8 cellular contexts compared by ENCODE assay signal in the genomic region with DNA sequence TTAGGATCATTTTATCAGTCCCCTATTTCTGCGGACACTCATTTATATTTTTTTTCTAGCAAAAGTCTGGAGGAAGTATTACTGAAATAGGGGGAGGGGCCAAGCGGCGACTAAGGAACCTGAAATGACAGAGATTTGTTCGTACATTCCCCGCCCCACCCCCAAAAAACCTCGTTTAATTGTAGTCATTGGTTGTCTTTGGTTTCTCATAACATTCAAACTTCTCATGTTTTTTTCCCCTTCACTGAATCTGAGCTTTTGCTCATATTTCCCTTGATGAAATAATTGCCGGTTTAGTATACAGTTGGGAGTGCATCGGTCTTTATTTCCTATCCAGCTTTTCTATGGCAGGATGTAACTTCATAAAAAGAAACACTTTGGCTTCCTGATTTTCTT. TPM values are rescaled to one million over a fixed set of nuclear protein-coding genes. Genes with fewer than 3 reads are reported as not detected.
DNase-seq lines count a peak whose midpoint lies in the region; TF ChIP-seq lines count a peak whose summit lies in the region.

No MANE protein-coding gene starts in this region.

- H2AFZ ChIP-seq in SU-DHL-6 (ENCODE audit: low read depth, low read length, severe bottlenecking) = peak overlapping the region; percentile 94

- no peaks in the 10 kb centered on the region for H3K27me3 ChIP-seq in SU-DHL-6 (ENCODE audit: low read length)

- H3K4me1 Mint-ChIP-seq in HFFc6 (ENCODE audit: low read depth) = peaks cover 35% of the 10 kb centered on the region
- H3K4me1 Mint-ChIP-seq in brain = peaks cover 22% of the 10 kb centered on the region
- H3K4me1 Mint-ChIP-seq in stimulated activated naive CD8-positive, alpha-beta T cell treated with anti-CD3 and anti-CD28 coated beads, Interleukin-15, Interleukin-2, amounts not matched to agents 100 ng/mL and 50 ng/mL, for 24 hours (ENCODE audit: low read depth) = peaks cover 41% of the 10 kb centered on the region

- H3K4me1 ChIP-seq in mesodermal cell (ENCODE audit: control insufficient read depth, insufficient read depth, low read length, poor library complexity, severe bottlenecking) = peaks cover 14% of the 10 kb centered on the region

- no peaks in the 10 kb centered on the region; the same call in 1 of the 2 replicates for H3K27me3 Mint-ChIP-seq in HFFc6 (ENCODE audit: insufficient read depth)
- H3K27me3 Mint-ChIP-seq in brain = peaks cover 10% of the 10 kb centered on the region
- no peaks in the 10 kb centered on the region for H3K27me3 Mint-ChIP-seq in stimulated activated naive CD8-positive, alpha-beta T cell treated with anti-CD3 and anti-CD28 coated beads, Interleukin-15, Interleukin-2, amounts not matched to agents 100 ng/mL and 50 ng/mL, for 24 hours

- TF ChIP-seq CTCF in HFFc6 (IDR thresholded peaks at IDR 0.05) = no peak
- TF ChIP-seq CTCF in SU-DHL-6 (IDR thresholded peaks at IDR 0.05; ENCODE audit: insufficient read depth, low read length, poor library complexity, severe bottlenecking) = no peak
- TF ChIP-seq CTCF in brain (conservative IDR thresholded peaks at IDR 0.05) = no peak

- WGBS in mesodermal cell (ENCODE audit: insufficient coverage in 2 of 2), 2 experiments = 72% methylated on average over 2 of the region's 8 CpGs; no CpG with 5 or more reads in 1 of the 2 experiments

- H3K4me3 Mint-ChIP-seq in HFFc6 (peak overlapping the region; percentile 93), brain (peak overlapping the region; percentile 90 to 99 (median 94))
- H3K4me3 Mint-ChIP-seq in stimulated activated naive CD8-positive, alpha-beta T cell treated with anti-CD3 and anti-CD28 coated beads, Interleukin-15, Interleukin-2, amounts not matched to agents 100 ng/mL and 50 ng/mL, for 24 hours = peak overlapping the region; percentile 97

- no peaks in the 10 kb centered on the region for H4K20me1 ChIP-seq in SU-DHL-6 (ENCODE audit: low read depth, low read length)

- H3K9me3 Mint-ChIP-seq in HFFc6 (no peaks in the 10 kb centered on the region), brain (no peaks in the 10 kb centered on the region)
- H3K9me3 Mint-ChIP-seq in stimulated activated naive CD8-positive, alpha-beta T cell treated with anti-CD3 and anti-CD28 coated beads, Interleukin-15, Interleukin-2, amounts not matched to agents 100 ng/mL and 50 ng/mL, for 24 hours = no peaks in the 10 kb centered on the region

- H3K9me2 ChIP-seq in SU-DHL-6 (replicated peaks; ENCODE audit: insufficient read depth, low read length) = no peaks in the 10 kb centered on the region

- no peaks in the 10 kb centered on the region for H3K36me3 ChIP-seq in SU-DHL-6 (ENCODE audit: low read length)
- peaks cover 7% of the 10 kb centered on the region for H3K36me3 ChIP-seq in mesodermal cell (ENCODE audit: control insufficient read depth, insufficient read depth, low read length)

- H3K27ac Mint-ChIP-seq in HFFc6 (peak overlapping the region; percentile 79), brain (peak overlapping the region; percentile 92 to 98 (median 94))
- H3K27ac Mint-ChIP-seq in stimulated activated naive CD8-positive, alpha-beta T cell treated with anti-CD3 and anti-CD28 coated beads, Interleukin-15, Interleukin-2, amounts not matched to agents 100 ng/mL and 50 ng/mL, for 24 hours = peak overlapping the region; percentile 99

- no peaks in the 10 kb centered on the region for H3K79me2 ChIP-seq in SU-DHL-6 (ENCODE audit: insufficient read depth, low read length)

- H3K4me3 ChIP-seq in SU-DHL-6 (ENCODE audit: insufficient read depth, low read length, poor library complexity, severe bottlenecking) (peak overlapping the region; percentile 62), mesodermal cell (ENCODE audit: extremely low read depth, insufficient read depth, low read length, poor library complexity, severe bottlenecking) (peak overlapping the region; percentile 69)

- peak overlapping the region; percentile 76 for H3K4me2 ChIP-seq in SU-DHL-6 (ENCODE audit: low read depth, low read length, poor library complexity, severe bottlenecking)

- H3K27ac ChIP-seq in SU-DHL-6 (ENCODE audit: low read depth, low read length) (no peak overlapping the region), mesodermal cell (ENCODE audit: low read depth, low read length, severe bottlenecking) (peak overlapping the region; percentile 65)

- H3F3A ChIP-seq in SU-DHL-6 (ENCODE audit: insufficient read depth) = 0 out of 2 replicates have a peak, but pooled peaks cover 5% of the 10 kb centered on the region

- DNase-seq in HFFc6 (no peak), SW480 (ENCODE audit: low spot score) (no peak), A172 (ENCODE audit: low spot score) (no peak), UCSD-AML1 (lab: John Stamatoyannopoulos, UW; ENCODE audit: unreplicated experiment) (no peak)

- no peaks in the 10 kb centered on the region for H3K9me3 ChIP-seq in SU-DHL-6 (ENCODE audit: insufficient read depth, low read length)
- H3K9me3 ChIP-seq in mesodermal cell (ENCODE audit: control insufficient read depth, low read length) = no peaks in the 10 kb centered on the region

- peak overlapping the region; percentile 43 for H3K9ac ChIP-seq in SU-DHL-6 (ENCODE audit: low read length)

- H3K36me3 Mint-ChIP-seq in HFFc6 (ENCODE audit: low read depth) (no peaks in the 10 kb centered on the region), brain (peaks cover 14% of the 10 kb centered on the region)
- peaks cover 30% of the 10 kb centered on the region for H3K36me3 Mint-ChIP-seq in stimulated activated naive CD8-positive, alpha-beta T cell treated with anti-CD3 and anti-CD28 coated beads, Interleukin-15, Interleukin-2, amounts not matched to agents 100 ng/mL and 50 ng/mL, for 24 hours (ENCODE audit: low read depth)

RNA-seq across cellular contexts. Expression of gene FYN, which starts 0.8 kb away (rescaled TPM):
- total RNA-seq in HFFc6 (2021; fragmentation: NEBNext Ultra II Directional; extraction: Animal tissue kit (Norgen Biotek cat#: 25700)) = 10 to 100 TPM; 41.5 to 59.9 (median 49.7) TPM
- 338 TPM for polyA plus RNA-seq in brain (ENCODE audit: insufficient read depth, low read depth, low replicate concordance)
- polyA plus RNA-seq in mesodermal cell (2013, experiment 1 of 2) = 145 TPM
- 124 TPM for polyA plus RNA-seq in mesodermal cell (2013, experiment 2 of 2)
- total RNA-seq in A172 (2014; rRNA removed; shearing (Covaris generic)) = 26.0 and 26.6 TPM in 2 replicates
